Comparison of ENCODE assay signal across 8 cellular contexts in genomic region chr17:41785091-41785875, GRCh38.
DNase-seq lines count a peak whose midpoint lies in the region; ATAC-seq and TF ChIP-seq lines count a peak whose summit lies in the region.

No MANE protein-coding gene starts in this region.

- H3K27me3 ChIP-seq in duodenal mucosa (ENCODE audit: control insufficient read depth in 1 of 2, insufficient read depth in 2 of 2, low read length in 2 of 2) = no peaks in the 10 kb centered on the region
- H3K27me3 ChIP-seq in mucosa of rectum (ENCODE audit: control insufficient read depth in 2 of 2, insufficient read depth in 2 of 2, low read length in 2 of 2) = no peaks in the 10 kb centered on the region

- POLR2A ChIA-PET in AG04449 (lab: Yijun Ruan, JAX) = interaction anchor here (1.1 to 2.2 kb wide), 3 partner anchors 8 to 97 kb away, joined by 3 to 12 read pairs (median 4); partner anchors contain the start of gene EIF1

- H3K36me3 ChIP-seq in duodenal mucosa (ENCODE audit: control insufficient read depth in 1 of 2, insufficient read depth in 2 of 2, low read length in 2 of 2) (peaks cover 0 to 5% of the 10 kb centered on the region in 2 donors), mucosa of rectum (ENCODE audit: control insufficient read depth in 2 of 2, insufficient read depth in 2 of 2, low read length in 2 of 2) (peaks cover 0 to 3% of the 10 kb centered on the region in 2 donors)

- peak overlapping the region; percentile 61 for H3K4me3 ChIP-seq in AG04449 (ENCODE audit: low read depth, low read length)
- H3K4me3 ChIP-seq in duodenal mucosa (ENCODE audit: low read depth in 1 of 2, low read length in 2 of 2) = peak overlapping the region; percentile 72 to 75
- H3K4me3 ChIP-seq in mucosa of rectum (ENCODE audit: low read length in 2 of 2) = peak overlapping the region; percentile 85 to 87

- DNase-seq in AG04449 (ENCODE audit: low read depth, low spot score) (no peak), NAMALWA (ENCODE audit: low spot score) (peak; percentile 58), NCI-H510A treated with DMSO at 0.1 percent for 48 hours (lab: John Stamatoyannopoulos, UW) (no peak)

- peak overlapping the region; percentile 99 for H3K27ac ChIP-seq in duodenal mucosa (ENCODE audit: low read depth, low read length)
- H3K27ac ChIP-seq in mucosa of rectum (ENCODE audit: low read depth in 2 of 2, low read length in 2 of 2) = peak overlapping the region; percentile 99

- H3K9ac ChIP-seq in duodenal mucosa (ENCODE audit: low read depth in 1 of 2, low read length in 2 of 2) (peak overlapping the region; percentile 90 to 96), mucosa of rectum (ENCODE audit: low read depth in 1 of 2, low read length in 2 of 2) (peak overlapping the region; percentile 92 to 98)

- no peaks in the 10 kb centered on the region for H3K9me3 ChIP-seq in duodenal mucosa (ENCODE audit: control insufficient read depth in 1 of 2, low read length in 2 of 2)
- no peaks in the 10 kb centered on the region for H3K9me3 ChIP-seq in mucosa of rectum (ENCODE audit: control insufficient read depth in 2 of 2, low read length in 2 of 2)

- no peak for TF ChIP-seq CTCF in AG04449 (IDR thresholded peaks at IDR 0.05; ENCODE audit: insufficient read depth, low read length, missing control alignments)

- ATAC-seq in HG03045 (IDR thresholded peaks at IDR 0.05; ENCODE audit: unreplicated experiment) (no peak), HG02571 (IDR thresholded peaks at IDR 0.05; ENCODE audit: unreplicated experiment) (no peak), GM19395 (IDR thresholded peaks at IDR 0.05; ENCODE audit: unreplicated experiment) (no peak)

- CTCF ChIA-PET in AG04449 (lab: Yijun Ruan, JAX) = interaction anchor here (0.6 to 3.5 kb wide), 12 partner anchors 8 to 235 kb away, joined by 3 to 52 read pairs (median 8); partner anchors contain the start of gene NKIRAS2

- H3K4me1 ChIP-seq in duodenal mucosa (ENCODE audit: control insufficient read depth in 1 of 2, insufficient read depth in 2 of 2, low read length in 2 of 2) (peaks cover 31 to 33% of the 10 kb centered on the region in 2 donors), mucosa of rectum (ENCODE audit: control insufficient read depth in 2 of 2, insufficient read depth in 2 of 2, low read length in 2 of 2) (peaks cover 17 to 30% of the 10 kb centered on the region in 2 donors)
